14 cellular contexts compared by ENCODE assay signal in genomic region chr9:71664566-71664965, GRCh38.
"Had no signal": no experiment of that assay in that cellular context is flagged by ENCODE, and none has a peak within 500 bp of the region (broad histone marks: within the 10 kb centered on the region; RNA-seq: fewer than 3 reads in every experiment).

No MANE protein-coding gene starts in this region.

- H3K9me3 ChIP-seq: psoas muscle, stomach, thyroid gland had no signal

- H3K27ac ChIP-seq: coronary artery, psoas muscle, stomach, thyroid gland, WERI-Rb-1 had no signal

- H3K9me3 Mint-ChIP-seq: activated naive CD4-positive, alpha-beta T cell treated with anti-CD3 and anti-CD28 coated beads for 36 hours had no signal

- H3K27ac Mint-ChIP-seq: activated CD8-positive, alpha-beta T cell treated with anti-CD3 and anti-CD28 coated beads, Interleukin-2, amount 10 ng/mL, durations not matched to agents 7 days and 5 days; activated naive CD4-positive, alpha-beta T cell treated with anti-CD3 and anti-CD28 coated beads for 36 hours had no signal

- ATAC-seq: activated CD8-positive, alpha-beta T cell treated with anti-CD3 and anti-CD28 coated beads, Interleukin-2, amount 10 ng/mL, durations not matched to agents 7 days and 5 days; naive thymus-derived CD4-positive, alpha-beta T cell had no signal

- H3K4me3 Mint-ChIP-seq: activated CD8-positive, alpha-beta T cell treated with anti-CD3 and anti-CD28 coated beads, Interleukin-2, amount 10 ng/mL, durations not matched to agents 7 days and 5 days; activated naive CD4-positive, alpha-beta T cell treated with anti-CD3 and anti-CD28 coated beads for 36 hours had no signal

- H3K4me3 ChIP-seq: coronary artery, psoas muscle, stomach, thyroid gland had no signal

- DNase-seq: activated CD4-positive, alpha-beta T cell treated with anti-CD3 and anti-CD28 coated beads for 4 hours; activated CD8-positive, alpha-beta memory T cell treated with anti-CD3 and anti-CD28 coated beads, Interleukin-2, amount 50 U/mL, for 48 hours; activated CD8-positive, alpha-beta T cell treated with anti-CD3 and anti-CD28 coated beads, Interleukin-2, amount 10 ng/mL, durations not matched to agents 7 days and 5 days; activated naive CD4-positive, alpha-beta T cell treated with anti-CD3 and anti-CD28 coated beads for 36 hours; caudate nucleus; effector CD4-positive, alpha-beta T cell; naive thymus-derived CD4-positive, alpha-beta T cell; nucleus accumbens; psoas muscle; stimulated activated CD4-positive, alpha-beta T cell treated with anti-CD3 and anti-CD28 coated beads, Interleukin-15, amount 100 ng/mL, for 24 hours; stomach; thyroid gland; WERI-Rb-1 had no signal

- H3K4me1 ChIP-seq: psoas muscle had no signal

- H3K36me3 ChIP-seq: stomach, thyroid gland, WERI-Rb-1 had no signal

- H3K27me3 ChIP-seq: stomach, thyroid gland had no signal
